In the genomic region with DNA sequence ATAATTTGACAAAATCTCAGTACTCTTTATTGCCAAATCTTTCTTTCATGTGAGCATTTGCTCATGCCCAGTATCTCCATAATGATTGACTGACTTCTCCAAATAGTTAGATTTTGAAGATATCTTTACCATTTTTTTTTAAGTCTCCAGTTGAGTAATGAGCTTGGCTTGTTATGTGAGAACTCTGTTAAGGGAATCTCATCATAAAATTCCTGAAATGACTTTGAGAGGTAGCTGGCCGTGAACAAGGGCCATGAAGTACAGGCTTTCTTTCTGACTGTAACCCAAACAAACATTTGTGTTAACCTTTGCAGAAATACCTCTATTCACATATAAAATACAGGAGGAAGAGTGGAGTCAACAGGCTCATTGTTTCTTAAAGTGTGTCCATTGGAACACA, we compare ENCODE assay signal across 19 cellular contexts.
A peak's percentile ranks its signal among the peaks of the same experiment; 100 is the strongest.
DNase-seq lines count a peak whose midpoint lies in the region; ATAC-seq and TF ChIP-seq lines count a peak whose summit lies in the region.
"Had no signal": no experiment of that assay in that cellular context is flagged by ENCODE, and none has a peak within 500 bp of the region (broad histone marks: within the 10 kb centered on the region; RNA-seq: fewer than 3 reads in every experiment).

No MANE protein-coding gene starts in this region.

- H3K4me3 Mint-ChIP-seq in naive thymus-derived CD4-positive, alpha-beta T cell = no peak overlapping the region
- H3K4me3 Mint-ChIP-seq: activated CD8-positive, alpha-beta memory T cell treated with anti-CD3 and anti-CD28 coated beads, Interleukin-2, amount 10 ng/mL, durations not matched to agents 7 days and 5 days had no signal

- intact Hi-C loops in lower leg skin (cut with DNase I; ENCODE audit: low total_unique reads) = no loop called here
- intact Hi-C loops in naive thymus-derived CD4-positive, alpha-beta T cell (cut with micrococcal nuclease) = no loop called here

- H3K4me1 Mint-ChIP-seq in naive thymus-derived CD4-positive, alpha-beta T cell = no peaks in the 10 kb centered on the region
- H3K4me1 Mint-ChIP-seq: activated CD8-positive, alpha-beta memory T cell treated with anti-CD3 and anti-CD28 coated beads, Interleukin-2, amount 10 ng/mL, durations not matched to agents 7 days and 5 days had no signal

- H3K36me3 Mint-ChIP-seq in naive thymus-derived CD4-positive, alpha-beta T cell = no peaks in the 10 kb centered on the region
- H3K36me3 Mint-ChIP-seq: activated CD8-positive, alpha-beta memory T cell treated with anti-CD3 and anti-CD28 coated beads, Interleukin-2, amount 10 ng/mL, durations not matched to agents 7 days and 5 days; activated naive CD4-positive, alpha-beta T cell treated with anti-CD3 and anti-CD28 coated beads, Interleukin-2, amount 50 U/mL, for 72 hours had no signal

- no peaks in the 10 kb centered on the region for H3K4me1 ChIP-seq in naive thymus-derived CD4-positive, alpha-beta T cell (ENCODE audit: control insufficient read depth in 2 of 2, insufficient read depth in 2 of 2, low read length in 2 of 2)
- H3K4me1 ChIP-seq: testis had no signal

- ATAC-seq in SK-N-SH treated with all-trans-retinoic acid at 6 μM for 48 hours = peak; percentile 79
- ATAC-seq in HG03342 (IDR thresholded peaks at IDR 0.05; ENCODE audit: unreplicated experiment) = no peak
- no peak for ATAC-seq in naive thymus-derived CD4-positive, alpha-beta T cell
- ATAC-seq: activated CD8-positive, alpha-beta memory T cell treated with anti-CD3 and anti-CD28 coated beads, Interleukin-2, amount 10 ng/mL, durations not matched to agents 7 days and 5 days; activated naive CD4-positive, alpha-beta T cell treated with anti-CD3 and anti-CD28 coated beads, Interleukin-2, amount 50 U/mL, for 72 hours; left colon had no signal

- CTCF ChIA-PET in naive thymus-derived CD4-positive, alpha-beta T cell (lab: Charles Lee) = no interaction called here

- DNase-seq in GM04503 (ENCODE audit: low read depth) = peak; percentile 73
- peak; percentile 10 for DNase-seq in fibroblast of the conjunctiva (ENCODE audit: low read depth)
- DNase-seq in renal cortical epithelial cell (ENCODE audit: low read depth) = peak; percentile 96
- DNase-seq in DMS153 (lab: John Stamatoyannopoulos, UW) = no peak
- no peak for DNase-seq in lower leg skin (ENCODE audit: low spot score in 2 of 2)
- no peak for DNase-seq in naive thymus-derived CD4-positive, alpha-beta T cell
- DNase-seq: activated CD8-positive, alpha-beta memory T cell treated with anti-CD3 and anti-CD28 coated beads, Interleukin-2, amount 10 ng/mL, durations not matched to agents 7 days and 5 days; Caco-2; glutamatergic neuron; left colon; NCI-H2081 treated with DMSO at 0.1 percent for 48 hours; NK-92 treated with Interleukin-12 subunit alpha and Interleukin-12 subunit beta, amount 100 ng/mL, for 24 hours; stimulated activated CD4-positive, alpha-beta T cell treated with anti-CD3 and anti-CD28 coated beads, Interleukin-12 subunit alpha, Interleukin-12 subunit beta, amount 100 ng/mL, for 4 hours; testis had no signal

- H3K9me3 ChIP-seq in naive thymus-derived CD4-positive, alpha-beta T cell (ENCODE audit: control insufficient read depth in 2 of 3, low read length in 3 of 3) = no peaks in the 10 kb centered on the region
- H3K9me3 ChIP-seq: Caco-2, testis had no signal

- no peak for TF ChIP-seq POLR2A in lower leg skin (IDR thresholded peaks at IDR 0.05)

- POLR2A ChIA-PET in naive thymus-derived CD4-positive, alpha-beta T cell (lab: Charles Lee) = no interaction called here

- peaks cover 0 to 32% (median 9%) of the 10 kb centered on the region in 5 donors for H3K27me3 Mint-ChIP-seq in naive thymus-derived CD4-positive, alpha-beta T cell
- H3K27me3 Mint-ChIP-seq: activated CD8-positive, alpha-beta memory T cell treated with anti-CD3 and anti-CD28 coated beads, Interleukin-2, amount 10 ng/mL, durations not matched to agents 7 days and 5 days had no signal

- no peaks in the 10 kb centered on the region for H3K27me3 ChIP-seq in naive thymus-derived CD4-positive, alpha-beta T cell (ENCODE audit: control insufficient read depth in 2 of 2, insufficient read depth in 2 of 2, low read length in 2 of 2)
- H3K27me3 ChIP-seq: testis had no signal

- peak overlapping the region in 1 of 9 donors; percentile 7 for H3K27ac Mint-ChIP-seq in naive thymus-derived CD4-positive, alpha-beta T cell
- H3K27ac Mint-ChIP-seq: activated CD8-positive, alpha-beta memory T cell treated with anti-CD3 and anti-CD28 coated beads, Interleukin-2, amount 10 ng/mL, durations not matched to agents 7 days and 5 days; activated naive CD4-positive, alpha-beta T cell treated with anti-CD3 and anti-CD28 coated beads, Interleukin-2, amount 50 U/mL, for 72 hours had no signal

- no peak for TF ChIP-seq CTCF in lower leg skin (IDR thresholded peaks at IDR 0.05)

- H3K36me3 ChIP-seq in naive thymus-derived CD4-positive, alpha-beta T cell (ENCODE audit: control insufficient read depth in 2 of 3, insufficient read depth in 3 of 3, low read length in 3 of 3) = no peaks in the 10 kb centered on the region

- no peak overlapping the region for H3K4me3 ChIP-seq in lower leg skin (ENCODE audit: low read depth, poor library complexity, severe bottlenecking)
- no peak overlapping the region for H3K4me3 ChIP-seq in naive thymus-derived CD4-positive, alpha-beta T cell (ENCODE audit: low read length)
- H3K4me3 ChIP-seq: coronary artery, testis had no signal

- no peaks in the 10 kb centered on the region for H3K9me3 Mint-ChIP-seq in naive thymus-derived CD4-positive, alpha-beta T cell
- H3K9me3 Mint-ChIP-seq: activated naive CD4-positive, alpha-beta T cell treated with anti-CD3 and anti-CD28 coated beads, Interleukin-2, amount 50 U/mL, for 72 hours had no signal

- WGBS in lower leg skin, 2 donors = 38 to 46% methylated on average over 1 of the region's 1 CpG

- H3K27ac ChIP-seq in naive thymus-derived CD4-positive, alpha-beta T cell (ENCODE audit: low read depth, low read length) = no peak overlapping the region
- H3K27ac ChIP-seq: coronary artery, testis, VCaP had no signal

TF ChIP-seq in SK-N-SH treated with all-trans-retinoic acid at 6 μM for 48 hours, 23 proteins besides CTCF, POLR2A, EP300 and RAD21:
- 0 out of 2 replicates have a peak, but pooled peaks have one; percentile 31 for TF ChIP-seq ZC3H10 (CRISPR knock-in tag; IDR thresholded peaks at IDR 0.05)
- TF ChIP-seq ZNF8 (CRISPR knock-in tag; IDR thresholded peaks at IDR 0.05) = no peak
- TF ChIP-seq TCF4 (CRISPR knock-in tag; IDR thresholded peaks at IDR 0.05; ENCODE audit: borderline replicate concordance) = no peak
- peak; percentile 63; the same call in 1 of the 2 replicates for TF ChIP-seq CREB5 (CRISPR knock-in tag; IDR thresholded peaks at IDR 0.05; ENCODE audit: low read depth)
- peak; percentile 87 for TF ChIP-seq ISL1 (CRISPR knock-in tag; IDR thresholded peaks at IDR 0.05)
- TF ChIP-seq BACH2 (CRISPR knock-in tag; IDR thresholded peaks at IDR 0.05; ENCODE audit: borderline replicate concordance) = no peak

Comparison
In these comparisons a context has a peak if more than half of its experiments do, and no peak if none do; other contexts are left out.
1. DNase-seq: peak in GM04503 (single experiment), fibroblast of the conjunctiva (single experiment) and renal cortical epithelial cell (single experiment); none in DMS153 (single experiment), lower leg skin (0 of 2) and naive thymus-derived CD4-positive, alpha-beta T cell (0 of 9).